ENCODE assay signal across 1 cellular context in genomic region chr14:68374682-68375081, GRCh38.
TF ChIP-seq lines count a peak whose summit lies in the region.

No MANE protein-coding gene starts in this region.

TF ChIP-seq in HEK293, 187 proteins besides CTCF, POLR2A, EP300 and RAD21 (continued from another document):
- TF ChIP-seq ZNF274 (IDR thresholded peaks at IDR 0.05; ENCODE audit: low read length): no peak
- no peak for TF ChIP-seq ZNF274 (tag by site-specific recombination; IDR thresholded peaks at IDR 0.05; ENCODE audit: borderline replicate concordance)
- peak; percentile 28; the same call in 1 of the 2 replicates for TF ChIP-seq IKZF3 (tag by site-specific recombination; IDR thresholded peaks at IDR 0.05)
- TF ChIP-seq OVOL3 (tag by site-specific recombination; IDR thresholded peaks at IDR 0.05): 0 out of 2 replicates have a peak, but pooled peaks have one; percentile 8
- TF ChIP-seq ZSCAN5A (tag by site-specific recombination; IDR thresholded peaks at IDR 0.05): no peak
- TF ChIP-seq SP7 (tag by site-specific recombination; IDR thresholded peaks at IDR 0.05): 0 out of 2 replicates have a peak, but pooled peaks have one; percentile 17
- no peak for TF ChIP-seq SETDB1 (IDR thresholded peaks at IDR 0.05; ENCODE audit: insufficient read length, low read length)
- TF ChIP-seq ATF2 (tag by site-specific recombination; IDR thresholded peaks at IDR 0.05; ENCODE audit: low read depth): peak; percentile 41; the same call in 1 of the 2 replicates
- TF ChIP-seq ZNF324 (tag by site-specific recombination; IDR thresholded peaks at IDR 0.05): no peak
- TF ChIP-seq ZBTB1 (tag by site-specific recombination; IDR thresholded peaks at IDR 0.05): no peak
- no peak for TF ChIP-seq ZFP3 (tag by site-specific recombination; IDR thresholded peaks at IDR 0.05; ENCODE audit: low read depth)
- TF ChIP-seq ZNF157 (tag by site-specific recombination; IDR thresholded peaks at IDR 0.05): no peak
- TF ChIP-seq ZNF19 (tag by site-specific recombination; IDR thresholded peaks at IDR 0.05; ENCODE audit: low read depth): no peak
- 0 out of 2 replicates have a peak, but pooled peaks have one; percentile 30 for TF ChIP-seq ZNF692 (tag by site-specific recombination; IDR thresholded peaks at IDR 0.05)
- no peak for TF ChIP-seq HOXC10 (CRISPR knock-in tag; IDR thresholded peaks at IDR 0.05)
- peak; percentile 42; the same call in 1 of the 2 replicates for TF ChIP-seq FEZF1 (tag by site-specific recombination; IDR thresholded peaks at IDR 0.05)
- peak; percentile 60; the same call in 1 of the 2 replicates for TF ChIP-seq OSR2 (tag by site-specific recombination; IDR thresholded peaks at IDR 0.05)
- 0 out of 2 replicates have a peak, but pooled peaks have one; percentile 25 for TF ChIP-seq ZBTB17 (tag by site-specific recombination; IDR thresholded peaks at IDR 0.05)
- no peak for TF ChIP-seq ZNF416 (tag by site-specific recombination; IDR thresholded peaks at IDR 0.05)
- no peak for TF ChIP-seq ZNF239 (tag by site-specific recombination; IDR thresholded peaks at IDR 0.05)
- no peak for TF ChIP-seq MYNN (tag by site-specific recombination; IDR thresholded peaks at IDR 0.05; ENCODE audit: borderline replicate concordance)
- TF ChIP-seq TSHZ1 (tag by site-specific recombination; IDR thresholded peaks at IDR 0.05; ENCODE audit: borderline replicate concordance): peak; percentile 15; the same call in 1 of the 2 replicates
- TF ChIP-seq ZNF423 (tag by site-specific recombination; IDR thresholded peaks at IDR 0.05): no peak
- TF ChIP-seq ZNF133 (tag by site-specific recombination; IDR thresholded peaks at IDR 0.05): no peak
- TF ChIP-seq ZXDB (tag by site-specific recombination; IDR thresholded peaks at IDR 0.05): 0 out of 2 replicates have a peak, but pooled peaks have one; percentile 30
- TF ChIP-seq ZNF184 (tag by site-specific recombination; IDR thresholded peaks at IDR 0.05): peak; percentile 8; the same call in 1 of the 2 replicates
- peak; percentile 66 for TF ChIP-seq PRDM6 (tag by site-specific recombination; IDR thresholded peaks at IDR 0.05)
- TF ChIP-seq MZF1 (tag by site-specific recombination; IDR thresholded peaks at IDR 0.05; ENCODE audit: borderline replicate concordance): 0 out of 2 replicates have a peak, but pooled peaks have one; percentile 57
- TF ChIP-seq ZNF561 (tag by site-specific recombination; IDR thresholded peaks at IDR 0.05; ENCODE audit: borderline replicate concordance): no peak
- TF ChIP-seq ZNF366 (tag by site-specific recombination; conservative IDR thresholded peaks at IDR 0.05): peak; percentile 65; the same call in 1 of the 2 replicates
- no peak for TF ChIP-seq ZNF202 (tag by site-specific recombination; IDR thresholded peaks at IDR 0.05; ENCODE audit: borderline replicate concordance)
- no peak for TF ChIP-seq YY2 (tag by site-specific recombination; IDR thresholded peaks at IDR 0.05)
- no peak for TF ChIP-seq ZBTB44 (tag by site-specific recombination; IDR thresholded peaks at IDR 0.05)
